In the genomic region with DNA sequence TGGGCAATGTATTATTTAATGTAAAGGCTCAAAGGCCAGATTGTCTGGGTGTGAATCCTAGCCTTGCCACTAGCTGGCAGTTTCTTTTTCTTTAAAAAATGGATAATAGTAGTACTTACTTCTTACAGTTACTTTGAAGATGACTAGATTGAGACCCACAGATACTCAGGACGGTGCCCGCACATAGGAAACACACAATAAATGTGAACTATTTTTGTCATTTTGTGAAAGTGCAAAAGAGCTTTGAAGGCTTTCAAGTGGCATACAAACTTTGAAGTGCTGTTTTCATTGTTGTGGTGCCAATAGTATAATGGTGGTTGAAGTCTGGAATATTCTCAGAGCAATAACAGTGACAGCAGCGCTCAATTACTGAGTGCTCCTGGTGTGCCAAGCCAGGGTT, we compare ENCODE assay signal across 18 cellular contexts.
"Had no signal": no experiment of that assay in that cellular context is flagged by ENCODE, and none has a peak within 500 bp of the region (broad histone marks: within the 10 kb centered on the region; RNA-seq: fewer than 3 reads in every experiment).

No MANE protein-coding gene starts in this region.

- H3K4me3 ChIP-seq: ascending aorta, gastrocnemius medialis, heart left ventricle, left ventricle myocardium inferior, spleen, upper lobe of right lung had no signal

- H3K27ac ChIP-seq: ascending aorta, gastrocnemius medialis, heart left ventricle, left ventricle myocardium inferior, spleen, upper lobe of right lung, VCaP had no signal

- H3K36me3 ChIP-seq: ascending aorta, gastrocnemius medialis, heart left ventricle, left ventricle myocardium inferior, spleen, upper lobe of right lung had no signal

- H3K27me3 Mint-ChIP-seq: stimulated activated memory B cell treated with anti-CD40 and anti-IgM and Interleukin-4, amounts not matched to agents 10 μg/mL and 1 μg/mL and 100 μg/mL, for 72 hours had no signal

- H3K4me3 Mint-ChIP-seq: activated CD4-positive, alpha-beta memory T cell treated with anti-CD3 and anti-CD28 coated beads, Interleukin-2, amount 10 ng/mL, durations not matched to agents 7 days and 5 days; stimulated activated memory B cell treated with anti-CD40 and anti-IgM and Interleukin-4, amounts not matched to agents 10 μg/mL and 1 μg/mL and 100 μg/mL, for 72 hours had no signal

- H3K27ac Mint-ChIP-seq: activated CD4-positive, alpha-beta memory T cell treated with anti-CD3 and anti-CD28 coated beads, Interleukin-2, amount 10 ng/mL, durations not matched to agents 7 days and 5 days; stimulated activated memory B cell treated with anti-CD40 and anti-IgM and Interleukin-4, amounts not matched to agents 10 μg/mL and 1 μg/mL and 100 μg/mL, for 72 hours had no signal

- ATAC-seq: esophagus mucosa; gastrocnemius medialis; heart left ventricle; stimulated activated memory B cell treated with anti-CD40 and anti-IgM and Interleukin-4, amounts not matched to agents 10 μg/mL and 1 μg/mL and 100 μg/mL, for 72 hours; upper lobe of right lung had no signal

- H3K9me3 ChIP-seq: ascending aorta, gastrocnemius medialis, heart left ventricle, left ventricle myocardium inferior, spleen, upper lobe of right lung had no signal

- H3K9me3 Mint-ChIP-seq: activated CD4-positive, alpha-beta memory T cell treated with anti-CD3 and anti-CD28 coated beads, Interleukin-2, amount 10 ng/mL, durations not matched to agents 7 days and 5 days had no signal

- DNase-seq: activated CD4-positive, alpha-beta memory T cell treated with anti-CD3 and anti-CD28 coated beads, Interleukin-2, amount 10 ng/mL, durations not matched to agents 7 days and 5 days; activated CD4-positive, alpha-beta T cell treated with anti-CD3 and anti-CD28 coated beads for 1 hour; cortex of kidney; gastrocnemius medialis; heart left ventricle; left ventricle myocardium inferior; mammary epithelial cell; midbrain; occipital lobe; posterior cingulate gyrus; retina; spleen; stimulated activated CD4-positive, alpha-beta T cell treated with anti-CD3 and anti-CD28 coated beads, Interleukin-4, amount 100 ng/mL, for 4 hours; upper lobe of right lung had no signal

- H3K4me1 ChIP-seq: ascending aorta, gastrocnemius medialis, heart left ventricle, left ventricle myocardium inferior, spleen, upper lobe of right lung had no signal

- H3K27me3 ChIP-seq: ascending aorta, gastrocnemius medialis, heart left ventricle, spleen, upper lobe of right lung had no signal
